In the genomic region with DNA sequence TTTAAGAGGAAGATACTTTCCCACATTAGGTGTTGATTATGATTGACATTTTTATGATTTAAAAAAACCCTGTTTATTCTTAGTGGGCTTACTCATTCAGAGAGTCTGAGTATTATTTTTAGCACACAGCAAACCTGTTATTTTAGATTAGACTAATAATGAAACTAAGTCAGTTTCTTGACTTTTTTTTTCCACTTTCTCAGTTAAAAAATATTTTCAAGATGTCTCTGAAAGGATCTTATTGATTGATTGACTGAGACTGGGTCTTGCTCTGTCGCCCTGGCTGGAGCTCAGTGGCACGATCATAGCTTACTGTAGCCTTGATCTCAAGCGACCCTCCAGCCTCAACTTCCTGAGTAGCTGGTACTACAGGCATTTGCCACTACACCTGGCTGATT, we compare ENCODE assay signal across 1 cellular context.
TF ChIP-seq lines count a peak whose summit lies in the region.

No MANE protein-coding gene starts in this region.

TF ChIP-seq in GM12878, 131 proteins besides CTCF, POLR2A, EP300 and RAD21 (continued from another document and continues in another):
- TF ChIP-seq, protein P1, sequence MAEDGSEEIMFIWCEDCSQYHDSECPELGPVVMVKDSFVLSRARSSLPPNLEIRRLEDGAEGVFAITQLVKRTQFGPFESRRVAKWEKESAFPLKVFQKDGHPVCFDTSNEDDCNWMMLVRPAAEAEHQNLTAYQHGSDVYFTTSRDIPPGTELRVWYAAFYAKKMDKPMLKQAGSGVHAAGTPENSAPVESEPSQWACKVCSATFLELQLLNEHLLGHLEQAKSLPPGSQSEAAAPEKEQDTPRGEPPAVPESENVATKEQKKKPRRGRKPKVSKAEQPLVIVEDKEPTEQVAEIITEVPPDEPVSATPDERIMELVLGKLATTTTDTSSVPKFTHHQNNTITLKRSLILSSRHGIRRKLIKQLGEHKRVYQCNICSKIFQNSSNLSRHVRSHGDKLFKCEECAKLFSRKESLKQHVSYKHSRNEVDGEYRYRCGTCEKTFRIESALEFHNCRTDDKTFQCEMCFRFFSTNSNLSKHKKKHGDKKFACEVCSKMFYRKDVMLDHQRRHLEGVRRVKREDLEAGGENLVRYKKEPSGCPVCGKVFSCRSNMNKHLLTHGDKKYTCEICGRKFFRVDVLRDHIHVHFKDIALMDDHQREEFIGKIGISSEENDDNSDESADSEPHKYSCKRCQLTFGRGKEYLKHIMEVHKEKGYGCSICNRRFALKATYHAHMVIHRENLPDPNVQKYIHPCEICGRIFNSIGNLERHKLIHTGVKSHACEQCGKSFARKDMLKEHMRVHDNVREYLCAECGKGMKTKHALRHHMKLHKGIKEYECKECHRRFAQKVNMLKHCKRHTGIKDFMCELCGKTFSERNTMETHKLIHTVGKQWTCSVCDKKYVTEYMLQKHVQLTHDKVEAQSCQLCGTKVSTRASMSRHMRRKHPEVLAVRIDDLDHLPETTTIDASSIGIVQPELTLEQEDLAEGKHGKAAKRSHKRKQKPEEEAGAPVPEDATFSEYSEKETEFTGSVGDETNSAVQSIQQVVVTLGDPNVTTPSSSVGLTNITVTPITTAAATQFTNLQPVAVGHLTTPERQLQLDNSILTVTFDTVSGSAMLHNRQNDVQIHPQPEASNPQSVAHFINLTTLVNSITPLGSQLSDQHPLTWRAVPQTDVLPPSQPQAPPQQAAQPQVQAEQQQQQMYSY (CRISPR knock-in tag; IDR thresholded peaks at IDR 0.05), result no peak
- TF ChIP-seq MYC (IDR thresholded peaks at IDR 0.05; ENCODE audit: insufficient read depth, insufficient read length, insufficient replicate concordance, low read length, severe bottlenecking), result no peak
- TF ChIP-seq ZNF217 (IDR thresholded peaks at IDR 0.05), result peak; percentile 88
- peak; percentile 45; the same call in 1 of the 2 replicates for TF ChIP-seq TCF7 (IDR thresholded peaks at IDR 0.05; ENCODE audit: borderline replicate concordance)
- TF ChIP-seq, protein P2, sequence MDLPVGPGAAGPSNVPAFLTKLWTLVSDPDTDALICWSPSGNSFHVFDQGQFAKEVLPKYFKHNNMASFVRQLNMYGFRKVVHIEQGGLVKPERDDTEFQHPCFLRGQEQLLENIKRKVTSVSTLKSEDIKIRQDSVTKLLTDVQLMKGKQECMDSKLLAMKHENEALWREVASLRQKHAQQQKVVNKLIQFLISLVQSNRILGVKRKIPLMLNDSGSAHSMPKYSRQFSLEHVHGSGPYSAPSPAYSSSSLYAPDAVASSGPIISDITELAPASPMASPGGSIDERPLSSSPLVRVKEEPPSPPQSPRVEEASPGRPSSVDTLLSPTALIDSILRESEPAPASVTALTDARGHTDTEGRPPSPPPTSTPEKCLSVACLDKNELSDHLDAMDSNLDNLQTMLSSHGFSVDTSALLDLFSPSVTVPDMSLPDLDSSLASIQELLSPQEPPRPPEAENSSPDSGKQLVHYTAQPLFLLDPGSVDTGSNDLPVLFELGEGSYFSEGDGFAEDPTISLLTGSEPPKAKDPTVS (IDR thresholded peaks at IDR 0.05; ENCODE audit: low read depth, low read length), result no peak
- TF ChIP-seq ZSCAN29 (IDR thresholded peaks at IDR 0.05), result no peak
- TF ChIP-seq TCF3 (IDR thresholded peaks at IDR 0.05; ENCODE audit: borderline replicate concordance, insufficient read depth, low read depth, low read length), result no peak
- TF ChIP-seq STAT1 (conservative IDR thresholded peaks at IDR 0.05), result no peak
- TF ChIP-seq HDGF (IDR thresholded peaks at IDR 0.05), result no peak
- TF ChIP-seq ATF7 (IDR thresholded peaks at IDR 0.05; ENCODE audit: low read depth), result peak; percentile 90
- TF ChIP-seq, protein P3, sequence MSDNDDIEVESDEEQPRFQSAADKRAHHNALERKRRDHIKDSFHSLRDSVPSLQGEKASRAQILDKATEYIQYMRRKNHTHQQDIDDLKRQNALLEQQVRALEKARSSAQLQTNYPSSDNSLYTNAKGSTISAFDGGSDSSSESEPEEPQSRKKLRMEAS (IDR thresholded peaks at IDR 0.05; ENCODE audit: low read depth, low read length), result no peak
- peak; percentile 71; the same call in 1 of the 2 replicates for TF ChIP-seq CHD2 (IDR thresholded peaks at IDR 0.05; ENCODE audit: borderline replicate concordance, low read depth, low read length)
- TF ChIP-seq KLF5 (IDR thresholded peaks at IDR 0.05; ENCODE audit: partially characterized antibody), result peak; percentile 85
- no peak for TF ChIP-seq STAT3 (IDR thresholded peaks at IDR 0.05; ENCODE audit: low read depth, low read length)
- peak; percentile 99 for TF ChIP-seq JUNB (IDR thresholded peaks at IDR 0.05)
- TF ChIP-seq, protein P4, sequence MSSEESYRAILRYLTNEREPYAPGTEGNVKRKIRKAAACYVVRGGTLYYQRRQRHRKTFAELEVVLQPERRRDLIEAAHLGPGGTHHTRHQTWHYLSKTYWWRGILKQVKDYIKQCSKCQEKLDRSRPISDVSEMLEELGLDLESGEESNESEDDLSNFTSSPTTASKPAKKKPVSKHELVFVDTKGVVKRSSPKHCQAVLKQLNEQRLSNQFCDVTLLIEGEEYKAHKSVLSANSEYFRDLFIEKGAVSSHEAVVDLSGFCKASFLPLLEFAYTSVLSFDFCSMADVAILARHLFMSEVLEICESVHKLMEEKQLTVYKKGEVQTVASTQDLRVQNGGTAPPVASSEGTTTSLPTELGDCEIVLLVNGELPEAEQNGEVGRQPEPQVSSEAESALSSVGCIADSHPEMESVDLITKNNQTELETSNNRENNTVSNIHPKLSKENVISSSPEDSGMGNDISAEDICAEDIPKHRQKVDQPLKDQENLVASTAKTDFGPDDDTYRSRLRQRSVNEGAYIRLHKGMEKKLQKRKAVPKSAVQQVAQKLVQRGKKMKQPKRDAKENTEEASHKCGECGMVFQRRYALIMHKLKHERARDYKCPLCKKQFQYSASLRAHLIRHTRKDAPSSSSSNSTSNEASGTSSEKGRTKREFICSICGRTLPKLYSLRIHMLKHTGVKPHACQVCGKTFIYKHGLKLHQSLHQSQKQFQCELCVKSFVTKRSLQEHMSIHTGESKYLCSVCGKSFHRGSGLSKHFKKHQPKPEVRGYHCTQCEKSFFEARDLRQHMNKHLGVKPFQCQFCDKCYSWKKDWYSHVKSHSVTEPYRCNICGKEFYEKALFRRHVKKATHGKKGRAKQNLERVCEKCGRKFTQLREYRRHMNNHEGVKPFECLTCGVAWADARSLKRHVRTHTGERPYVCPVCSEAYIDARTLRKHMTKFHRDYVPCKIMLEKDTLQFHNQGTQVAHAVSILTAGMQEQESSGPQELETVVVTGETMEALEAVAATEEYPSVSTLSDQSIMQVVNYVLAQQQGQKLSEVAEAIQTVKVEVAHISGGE (CRISPR knock-in tag; IDR thresholded peaks at IDR 0.05), result no peak
- peak; percentile 92 for TF ChIP-seq IRF4 (IDR thresholded peaks at IDR 0.05; ENCODE audit: low read depth, low read length)
- TF ChIP-seq, protein P5, sequence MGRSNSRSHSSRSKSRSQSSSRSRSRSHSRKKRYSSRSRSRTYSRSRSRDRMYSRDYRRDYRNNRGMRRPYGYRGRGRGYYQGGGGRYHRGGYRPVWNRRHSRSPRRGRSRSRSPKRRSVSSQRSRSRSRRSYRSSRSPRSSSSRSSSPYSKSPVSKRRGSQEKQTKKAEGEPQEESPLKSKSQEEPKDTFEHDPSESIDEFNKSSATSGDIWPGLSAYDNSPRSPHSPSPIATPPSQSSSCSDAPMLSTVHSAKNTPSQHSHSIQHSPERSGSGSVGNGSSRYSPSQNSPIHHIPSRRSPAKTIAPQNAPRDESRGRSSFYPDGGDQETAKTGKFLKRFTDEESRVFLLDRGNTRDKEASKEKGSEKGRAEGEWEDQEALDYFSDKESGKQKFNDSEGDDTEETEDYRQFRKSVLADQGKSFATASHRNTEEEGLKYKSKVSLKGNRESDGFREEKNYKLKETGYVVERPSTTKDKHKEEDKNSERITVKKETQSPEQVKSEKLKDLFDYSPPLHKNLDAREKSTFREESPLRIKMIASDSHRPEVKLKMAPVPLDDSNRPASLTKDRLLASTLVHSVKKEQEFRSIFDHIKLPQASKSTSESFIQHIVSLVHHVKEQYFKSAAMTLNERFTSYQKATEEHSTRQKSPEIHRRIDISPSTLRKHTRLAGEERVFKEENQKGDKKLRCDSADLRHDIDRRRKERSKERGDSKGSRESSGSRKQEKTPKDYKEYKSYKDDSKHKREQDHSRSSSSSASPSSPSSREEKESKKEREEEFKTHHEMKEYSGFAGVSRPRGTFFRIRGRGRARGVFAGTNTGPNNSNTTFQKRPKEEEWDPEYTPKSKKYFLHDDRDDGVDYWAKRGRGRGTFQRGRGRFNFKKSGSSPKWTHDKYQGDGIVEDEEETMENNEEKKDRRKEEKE (IDR thresholded peaks at IDR 0.05), result no peak
- no peak for TF ChIP-seq ZNF274 (IDR thresholded peaks at IDR 0.05; ENCODE audit: insufficient read depth, insufficient read length)
- no peak for TF ChIP-seq SPI1 (IDR thresholded peaks at IDR 0.05; ENCODE audit: borderline replicate concordance, insufficient read depth, low read depth, low read length)
- TF ChIP-seq POLR2AphosphoS5 (IDR thresholded peaks at IDR 0.05; ENCODE audit: low read length), result no peak
- TF ChIP-seq, protein P6, sequence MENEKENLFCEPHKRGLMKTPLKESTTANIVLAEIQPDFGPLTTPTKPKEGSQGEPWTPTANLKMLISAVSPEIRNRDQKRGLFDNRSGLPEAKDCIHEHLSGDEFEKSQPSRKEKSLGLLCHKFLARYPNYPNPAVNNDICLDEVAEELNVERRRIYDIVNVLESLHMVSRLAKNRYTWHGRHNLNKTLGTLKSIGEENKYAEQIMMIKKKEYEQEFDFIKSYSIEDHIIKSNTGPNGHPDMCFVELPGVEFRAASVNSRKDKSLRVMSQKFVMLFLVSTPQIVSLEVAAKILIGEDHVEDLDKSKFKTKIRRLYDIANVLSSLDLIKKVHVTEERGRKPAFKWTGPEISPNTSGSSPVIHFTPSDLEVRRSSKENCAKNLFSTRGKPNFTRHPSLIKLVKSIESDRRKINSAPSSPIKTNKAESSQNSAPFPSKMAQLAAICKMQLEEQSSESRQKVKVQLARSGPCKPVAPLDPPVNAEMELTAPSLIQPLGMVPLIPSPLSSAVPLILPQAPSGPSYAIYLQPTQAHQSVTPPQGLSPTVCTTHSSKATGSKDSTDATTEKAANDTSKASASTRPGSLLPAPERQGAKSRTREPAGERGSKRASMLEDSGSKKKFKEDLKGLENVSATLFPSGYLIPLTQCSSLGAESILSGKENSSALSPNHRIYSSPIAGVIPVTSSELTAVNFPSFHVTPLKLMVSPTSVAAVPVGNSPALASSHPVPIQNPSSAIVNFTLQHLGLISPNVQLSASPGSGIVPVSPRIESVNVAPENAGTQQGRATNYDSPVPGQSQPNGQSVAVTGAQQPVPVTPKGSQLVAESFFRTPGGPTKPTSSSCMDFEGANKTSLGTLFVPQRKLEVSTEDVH (IDR thresholded peaks at IDR 0.05; ENCODE audit: low read depth, partially characterized antibody), result peak; percentile 62
- TF ChIP-seq NFYA (IDR thresholded peaks at IDR 0.05; ENCODE audit: borderline replicate concordance, low read depth, low read length), result no peak
- peak; percentile 76 to 81 for TF ChIP-seq BHLHE40 (IDR thresholded peaks at IDR 0.05; ENCODE audit: borderline replicate concordance in 1 of 2, low read depth in 2 of 2, low read length in 1 of 2)
- peak; percentile 84; the same call in 1 of the 2 replicates for TF ChIP-seq BACH1 (IDR thresholded peaks at IDR 0.05; ENCODE audit: borderline replicate concordance)
- TF ChIP-seq SMARCA5 (IDR thresholded peaks at IDR 0.05), result no peak
- peak; percentile 99 for TF ChIP-seq MEF2B (IDR thresholded peaks at IDR 0.05; ENCODE audit: partially characterized antibody, poor library complexity, severe bottlenecking)
- peak; percentile 100 for TF ChIP-seq NFIC (IDR thresholded peaks at IDR 0.05; ENCODE audit: low read depth, low read length)
- TF ChIP-seq WRNIP1 (IDR thresholded peaks at IDR 0.05; ENCODE audit: borderline replicate concordance, low read depth, low read length), result no peak
- TF ChIP-seq CHD4 (IDR thresholded peaks at IDR 0.05), result no peak
- peak; percentile 75 for TF ChIP-seq GABPA (IDR thresholded peaks at IDR 0.05; ENCODE audit: low read depth)
- no peak for TF ChIP-seq RFX5 (IDR thresholded peaks at IDR 0.05; ENCODE audit: low read depth, low read length)
- no peak for TF ChIP-seq RBBP5 (conservative IDR thresholded peaks at IDR 0.05)
- no peak for TF ChIP-seq SUPT20H (IDR thresholded peaks at IDR 0.05; ENCODE audit: borderline replicate concordance, control insufficient read depth, low read depth, low read length)
- TF ChIP-seq, protein P7, sequence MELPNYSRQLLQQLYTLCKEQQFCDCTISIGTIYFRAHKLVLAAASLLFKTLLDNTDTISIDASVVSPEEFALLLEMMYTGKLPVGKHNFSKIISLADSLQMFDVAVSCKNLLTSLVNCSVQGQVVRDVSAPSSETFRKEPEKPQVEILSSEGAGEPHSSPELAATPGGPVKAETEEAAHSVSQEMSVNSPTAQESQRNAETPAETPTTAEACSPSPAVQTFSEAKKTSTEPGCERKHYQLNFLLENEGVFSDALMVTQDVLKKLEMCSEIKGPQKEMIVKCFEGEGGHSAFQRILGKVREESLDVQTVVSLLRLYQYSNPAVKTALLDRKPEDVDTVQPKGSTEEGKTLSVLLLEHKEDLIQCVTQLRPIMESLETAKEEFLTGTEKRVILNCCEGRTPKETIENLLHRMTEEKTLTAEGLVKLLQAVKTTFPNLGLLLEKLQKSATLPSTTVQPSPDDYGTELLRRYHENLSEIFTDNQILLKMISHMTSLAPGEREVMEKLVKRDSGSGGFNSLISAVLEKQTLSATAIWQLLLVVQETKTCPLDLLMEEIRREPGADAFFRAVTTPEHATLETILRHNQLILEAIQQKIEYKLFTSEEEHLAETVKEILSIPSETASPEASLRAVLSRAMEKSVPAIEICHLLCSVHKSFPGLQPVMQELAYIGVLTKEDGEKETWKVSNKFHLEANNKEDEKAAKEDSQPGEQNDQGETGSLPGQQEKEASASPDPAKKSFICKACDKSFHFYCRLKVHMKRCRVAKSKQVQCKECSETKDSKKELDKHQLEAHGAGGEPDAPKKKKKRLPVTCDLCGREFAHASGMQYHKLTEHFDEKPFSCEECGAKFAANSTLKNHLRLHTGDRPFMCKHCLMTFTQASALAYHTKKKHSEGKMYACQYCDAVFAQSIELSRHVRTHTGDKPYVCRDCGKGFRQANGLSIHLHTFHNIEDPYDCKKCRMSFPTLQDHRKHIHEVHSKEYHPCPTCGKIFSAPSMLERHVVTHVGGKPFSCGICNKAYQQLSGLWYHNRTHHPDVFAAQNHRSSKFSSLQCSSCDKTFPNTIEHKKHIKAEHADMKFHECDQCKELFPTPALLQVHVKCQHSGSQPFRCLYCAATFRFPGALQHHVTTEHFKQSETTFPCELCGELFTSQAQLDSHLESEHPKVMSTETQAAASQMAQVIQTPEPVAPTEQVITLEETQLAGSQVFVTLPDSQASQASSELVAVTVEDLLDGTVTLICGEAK (IDR thresholded peaks at IDR 0.05; ENCODE audit: borderline replicate concordance), result peak; percentile 40; the same call in 1 of the 2 replicates
- peak in 1 of 2 experiments; percentile 92; a peak in 2 of 4 replicates for TF ChIP-seq CEBPB (IDR thresholded peaks at IDR 0.05; ENCODE audit: borderline replicate concordance in 1 of 2, low read depth in 2 of 2, low read length in 2 of 2)
